Comparison of ENCODE assay signal across 22 cellular contexts in the genomic region with DNA sequence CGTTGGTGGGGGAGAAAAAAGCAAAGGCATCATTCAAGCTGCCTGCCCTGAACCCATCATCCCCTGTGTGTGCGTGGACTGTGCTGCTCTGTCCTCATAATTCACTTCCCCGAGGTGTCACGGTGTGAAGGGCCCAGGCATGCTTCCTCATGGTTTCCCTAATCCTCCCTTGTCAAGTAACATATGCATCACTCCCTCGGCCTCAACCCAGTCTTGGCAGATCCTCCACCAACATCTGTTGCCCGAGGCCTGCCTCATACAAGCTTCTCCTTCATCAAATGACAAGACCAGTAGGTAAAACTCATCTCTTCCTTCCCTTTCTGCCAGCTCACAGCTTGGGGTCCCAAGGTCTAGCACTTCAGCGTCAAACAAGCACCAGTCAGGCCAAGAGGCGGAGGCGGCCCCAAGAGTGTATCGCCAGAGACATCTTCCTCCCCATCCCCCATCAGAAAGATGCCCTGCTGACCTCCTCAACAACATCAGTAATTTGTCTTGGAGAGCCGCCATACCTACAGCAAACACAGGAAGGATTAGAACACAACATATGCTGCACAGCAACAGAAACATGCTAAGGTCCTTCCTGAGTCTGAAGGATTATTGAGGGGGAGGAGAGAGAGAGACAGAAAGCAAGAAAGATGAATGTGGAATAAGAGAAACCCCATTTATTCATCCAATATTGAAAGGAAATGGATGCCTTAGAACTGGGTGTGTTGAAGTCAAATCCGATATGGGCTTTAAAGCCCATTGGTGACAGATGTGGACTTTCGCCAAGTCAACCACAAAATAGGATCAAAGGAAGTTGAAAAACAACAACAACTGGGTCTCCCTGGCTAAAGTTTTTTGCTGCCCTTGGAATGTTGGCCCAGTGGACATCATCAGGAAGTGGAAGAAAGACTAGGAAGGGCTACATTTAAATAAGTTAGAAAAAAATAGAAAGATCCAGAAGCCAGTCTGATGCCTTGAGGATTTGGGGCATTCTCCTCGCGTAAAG. TPM values are rescaled to one million over a fixed set of nuclear protein-coding genes. Genes with fewer than 3 reads are reported as not detected.
DNase-seq lines count a peak whose midpoint lies in the region; ATAC-seq, FAIRE-seq and TF ChIP-seq lines count a peak whose summit lies in the region.
"Had no signal": no experiment of that assay in that cellular context is flagged by ENCODE, and none has a peak within 500 bp of the region (broad histone marks: within the 10 kb centered on the region; RNA-seq: fewer than 3 reads in every experiment).

No MANE protein-coding gene starts in this region.

- H3K36me3 ChIP-seq in WERI-Rb-1 (no peaks in the 10 kb centered on the region), mucosa of descending colon (ENCODE audit: low read depth) (no peaks in the 10 kb centered on the region)
- H3K36me3 ChIP-seq: colonic mucosa, thoracic aorta had no signal

- H3K9me3 ChIP-seq in WERI-Rb-1 (ENCODE audit: severe bottlenecking) (no peaks in the 10 kb centered on the region), mucosa of descending colon (no peaks in the 10 kb centered on the region)
- H3K9me3 ChIP-seq: colonic mucosa, thoracic aorta had no signal

- TF ChIP-seq CTCF in WERI-Rb-1 (IDR thresholded peaks at IDR 0.05; ENCODE audit: low read depth, low read length) (no peak), mucosa of descending colon (IDR thresholded peaks at IDR 0.05) (no peak)

- peak; percentile 15 for ATAC-seq in mucosa of descending colon
- ATAC-seq in HG02840 (IDR thresholded peaks at IDR 0.05; ENCODE audit: low FRiP score, unreplicated experiment), result no peak

- H3K27ac ChIP-seq in WERI-Rb-1, result peak overlapping the region; percentile 87
- H3K27ac ChIP-seq: colonic mucosa, thoracic aorta had no signal

- H3K4me1 ChIP-seq in mucosa of descending colon (ENCODE audit: low read depth), result no peaks in the 10 kb centered on the region
- H3K4me1 ChIP-seq: colonic mucosa had no signal

- intact Hi-C loops in mucosa of descending colon (cut with DNase I, micrococcal nuclease), result no loop called here

- DNase-seq in DMS 273 (lab: John Stamatoyannopoulos, UW; ENCODE audit: unreplicated experiment), result peak; percentile 98
- DNase-seq in NCI-H1694 (lab: John Stamatoyannopoulos, UW), result peak; percentile 78
- DNase-seq in WERI-Rb-1, result peak; percentile 87
- no peak for DNase-seq in mucosa of descending colon
- DNase-seq in GM19239 (ENCODE audit: insufficient read length, low spot score), result no peak
- no peak for DNase-seq in occipital lobe (lab: John Stamatoyannopoulos, UW)
- DNase-seq in putamen (ENCODE audit: low spot score), result no peak
- DNase-seq: activated CD4-positive, alpha-beta T cell treated with anti-CD3 and anti-CD28 coated beads for 1 hour; activated gamma-delta T cell; anterior cingulate cortex; colonic mucosa; H7; immature natural killer cell; mesenchymal stem cell; NCI-H187; nucleus accumbens; SHP77; small intestine; T-helper 2 cell had no signal

- no peak for FAIRE-seq in GM19239 (lab: Jason Lieb, UNC)
- FAIRE-seq: endothelial cell of umbilical vein, small intestine had no signal

- H3K27me3 ChIP-seq in WERI-Rb-1 (ENCODE audit: insufficient read depth, low read depth, severe bottlenecking), result no peaks in the 10 kb centered on the region
- H3K27me3 ChIP-seq: colonic mucosa had no signal

- H3K4me3 ChIP-seq in WERI-Rb-1 (ENCODE audit: low read depth, low read length) (no peak overlapping the region), mucosa of descending colon (no peak overlapping the region)
- H3K4me3 ChIP-seq: colonic mucosa, thoracic aorta had no signal

RNA-seq across cellular contexts. Expression of a gene that starts 38.4 kb away (rescaled TPM):
- total RNA-seq in mucosa of descending colon, result 10 to 100 TPM; 17.2 to 46.0 (median 39.8) TPM
- total RNA-seq in occipital lobe, result 25.4 TPM
- total RNA-seq: endothelial cell of umbilical vein had no signal

Comparison
In these comparisons a context has a peak if more than half of its experiments do, and no peak if none do; other contexts are left out.
1. DNase-seq: peak in DMS 273 (single experiment), NCI-H1694 (single experiment) and WERI-Rb-1 (single experiment); none in mucosa of descending colon (0 of 3), GM19239 (single experiment), occipital lobe (single experiment) and putamen (single experiment).